Comparison of ENCODE assay signal across 8 cellular contexts in the genomic region with DNA sequence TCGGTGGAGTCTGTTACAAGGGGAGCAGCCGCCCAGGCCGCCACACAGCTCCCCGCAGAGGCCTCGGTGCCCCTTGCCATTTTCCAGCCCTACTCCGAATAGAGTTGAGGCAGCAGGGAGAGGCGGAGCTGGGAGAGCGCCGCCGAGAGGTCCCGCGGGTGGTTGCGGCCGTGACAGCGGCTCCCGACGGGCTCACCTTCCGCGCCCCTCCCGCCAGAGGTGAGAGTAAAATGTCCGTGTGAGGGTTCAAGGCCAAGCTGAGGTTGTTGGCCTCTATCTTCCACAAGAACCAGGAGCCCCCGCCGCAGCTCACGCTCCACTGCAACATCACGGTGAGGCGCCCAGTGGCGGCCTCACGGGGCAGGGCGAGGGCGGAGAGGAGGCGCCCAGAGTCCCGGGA. TPM values are rescaled to one million over a fixed set of nuclear protein-coding genes. Genes with fewer than 3 reads are reported as not detected.
DNase-seq lines count a peak whose midpoint lies in the region; ATAC-seq, FAIRE-seq and TF ChIP-seq lines count a peak whose summit lies in the region.
"Not testable (repeated sequence)": the region's sequence is repeated elsewhere in the genome, so short reads cannot be mapped to it uniquely, and the experiment has no call there.

No MANE protein-coding gene starts in this region.

- H3K27ac ChIP-seq in SK-N-SH (ENCODE audit: low read depth in 2 of 2, low read length in 1 of 2); cardiac muscle cell: not testable (repeated sequence)
- H3K27ac ChIP-seq in vagina = peak overlapping the region; percentile 86

- WGBS in SK-N-SH (ENCODE audit: low lambda C conversion rate) = 0% methylated on average over 10 of the region's 32 CpGs

- CTCF ChIA-PET in GM10248 (lab: Yijun Ruan, JAX); SK-N-SH (lab: Yijun Ruan, JAX): not testable (repeated sequence)

- not testable (repeated sequence) for H3K4me3 Mint-ChIP-seq in natural killer cell treated with Interleukin-12 subunit alpha and Interleukin-12 subunit beta and Interleukin-15 and Interleukin-18, amount 100 ng/mL, for 72 hours

- 0 out of 2 replicates have a peak overlapping the region, but pooled peaks have one; percentile 56 for H2AFZ ChIP-seq in SK-N-SH (ENCODE audit: low read depth)

- intact Hi-C loops in vagina (cut with DNase I) = not testable (repeated sequence)

- not testable (repeated sequence) for TF ChIP-seq POLR2A in vagina (IDR thresholded peaks at IDR 0.05)

- not testable (repeated sequence) for H3K79me2 ChIP-seq in SK-N-SH (ENCODE audit: insufficient read depth)

- not testable (repeated sequence) for H3K9me2 ChIP-seq in SK-N-SH

- not testable (repeated sequence) for ATAC-seq in natural killer cell treated with Interleukin-12 subunit alpha and Interleukin-12 subunit beta and Interleukin-15 and Interleukin-18, amount 100 ng/mL, for 72 hours

- H3K36me3 ChIP-seq in SK-N-SH (replicated peaks in 1 of 2; ENCODE audit: control insufficient read depth in 1 of 2, insufficient read depth in 2 of 2, low read length in 1 of 2); bronchial epithelial cell (ENCODE audit: control insufficient read depth, insufficient read depth, low read length); cardiac muscle cell; vagina: not testable (repeated sequence)

- peak overlapping the region; percentile 44 to 54 for H3K4me3 ChIP-seq in SK-N-SH (ENCODE audit: low read depth in 2 of 2, low read length in 1 of 2)
- peak overlapping the region; percentile 28 for H3K4me3 ChIP-seq in bronchial epithelial cell (ENCODE audit: low read depth, low read length)
- H3K4me3 ChIP-seq in cardiac muscle cell = peak overlapping the region; percentile 29
- H3K4me3 ChIP-seq in vagina = peak overlapping the region; percentile 28 to 45

- POLR2A ChIA-PET in GM10248 (lab: Yijun Ruan, JAX); SK-N-SH (lab: Yijun Ruan, JAX): not testable (repeated sequence)

- not testable (repeated sequence) for H3K4me1 Mint-ChIP-seq in natural killer cell treated with Interleukin-12 subunit alpha and Interleukin-12 subunit beta and Interleukin-15 and Interleukin-18, amount 100 ng/mL, for 72 hours (ENCODE audit: low read depth in 2 of 2)

- not testable (repeated sequence) for FAIRE-seq in bronchial epithelial cell (lab: Jason Lieb, UNC)

- H3F3A ChIP-seq in SK-N-SH (replicated peaks; ENCODE audit: insufficient read depth) = not testable (repeated sequence)

- not testable (repeated sequence) for TF ChIP-seq RAD21 in SK-N-SH (IDR thresholded peaks at IDR 0.05; ENCODE audit: low read length)

- not testable (repeated sequence) for H4K20me1 ChIP-seq in SK-N-SH (ENCODE audit: insufficient read depth)

- TF ChIP-seq CTCF in GM10248 (IDR thresholded peaks at IDR 0.05; ENCODE audit: control extremely low read depth, extremely low read depth, low read depth, missing control alignments) = peak; percentile 28
- peak; percentile 43 for TF ChIP-seq CTCF in SK-N-SH (IDR thresholded peaks at IDR 0.05)
- TF ChIP-seq CTCF in bronchial epithelial cell (IDR thresholded peaks at IDR 0.05; ENCODE audit: insufficient read depth, low read length, severe bottlenecking) = peak; percentile 7
- TF ChIP-seq CTCF in cardiac muscle cell (IDR thresholded peaks at IDR 0.05; ENCODE audit: low read depth, low read length); vagina (IDR thresholded peaks at IDR 0.05): not testable (repeated sequence)

- TF ChIP-seq EP300 in SK-N-SH (IDR thresholded peaks at IDR 0.05; ENCODE audit: borderline replicate concordance in 1 of 2, low read depth in 1 of 2, low read length in 1 of 2) = not testable (repeated sequence)

- H3K27me3 Mint-ChIP-seq in natural killer cell treated with Interleukin-12 subunit alpha and Interleukin-12 subunit beta and Interleukin-15 and Interleukin-18, amount 100 ng/mL, for 72 hours = not testable (repeated sequence)

- H3K9me3 ChIP-seq in SK-N-SH; cardiac muscle cell (ENCODE audit: low read depth); vagina: not testable (repeated sequence)

- not testable (repeated sequence) for H3K27ac Mint-ChIP-seq in natural killer cell treated with Interleukin-12 subunit alpha and Interleukin-12 subunit beta and Interleukin-15 and Interleukin-18, amount 100 ng/mL, for 72 hours

- peak overlapping the region; percentile 63; the same call in 1 of the 2 replicates for H3K9ac ChIP-seq in SK-N-SH

- not testable (repeated sequence) for H3K36me3 Mint-ChIP-seq in natural killer cell treated with Interleukin-12 subunit alpha and Interleukin-12 subunit beta and Interleukin-15 and Interleukin-18, amount 100 ng/mL, for 72 hours

- H3K9me3 Mint-ChIP-seq in natural killer cell treated with Interleukin-12 subunit alpha and Interleukin-12 subunit beta and Interleukin-15 and Interleukin-18, amount 100 ng/mL, for 72 hours = not testable (repeated sequence)

- not testable (repeated sequence) for H3K4me1 ChIP-seq in SK-N-SH (ENCODE audit: control insufficient read depth in 1 of 2, insufficient read depth in 2 of 2, low read depth in 1 of 2, low read length in 1 of 2); cardiac muscle cell (ENCODE audit: low read depth); vagina

- DNase-seq in GM10248 (ENCODE audit: extremely low spot score); SK-N-SH; bronchial epithelial cell (ENCODE audit: low read depth); cardiac muscle cell (ENCODE audit: low read depth in 1 of 2, low spot score in 1 of 2); vagina (ENCODE audit: extremely low spot score in 2 of 2): not testable (repeated sequence)
- DNase-seq in activated T-cell treated with anti-CD3 and anti-CD28 coated beads for 48 hours (ENCODE audit: low read depth) = peak; percentile 24
- DNase-seq in natural killer cell treated with Interleukin-12 subunit alpha and Interleukin-12 subunit beta and Interleukin-15 and Interleukin-18, amount 100 ng/mL, for 72 hours (ENCODE audit: low spot score) = peak; percentile 58
- DNase-seq in stimulated activated CD4-positive, alpha-beta T cell treated with anti-CD3 and anti-CD28 coated beads, Interleukin-15, amount 100 ng/mL, for 48 hours (ENCODE audit: low read depth in 2 of 2) = peak; percentile 6 to 14

- peak overlapping the region; percentile 57; the same call in 1 of the 2 replicates for H3K4me2 ChIP-seq in SK-N-SH

- H3K27me3 ChIP-seq in SK-N-SH (ENCODE audit: insufficient read depth); bronchial epithelial cell (ENCODE audit: control insufficient read depth, insufficient read depth, low read length); cardiac muscle cell; vagina: not testable (repeated sequence)

RNA-seq across cellular contexts. Expression of a gene that starts 15.8 kb away (rescaled TPM):
- 7.3 and 7.4 TPM in 2 replicates for polyA plus RNA-seq in SK-N-SH (2012; rRNA removed)
- polyA plus RNA-seq in SK-N-SH (2012; cell fraction: cytosol; rRNA removed) = 3.9 and 4.3 TPM in 2 replicates
- 26.3 and 28.5 TPM in 2 replicates for polyA plus RNA-seq in SK-N-SH (2012; cell fraction: nucleus; rRNA removed)
- total RNA-seq in bronchial epithelial cell = 3.4 and 7.9 TPM in 2 replicates
- total RNA-seq in cardiac muscle cell = 6.7 and 30.1 TPM in 2 replicates
- polyA plus RNA-seq in cardiac muscle cell = 7.3 and 12.0 TPM in 2 replicates
- 1 to 10 TPM; 6.7 to 7.4 TPM for total RNA-seq in natural killer cell treated with Interleukin-12 subunit alpha and Interleukin-12 subunit beta and Interleukin-15 and Interleukin-18, amount 100 ng/mL, for 72 hours
- 9.3 TPM for total RNA-seq in vagina
